Comparison of ENCODE assay signal across 26 cellular contexts in the genomic region with DNA sequence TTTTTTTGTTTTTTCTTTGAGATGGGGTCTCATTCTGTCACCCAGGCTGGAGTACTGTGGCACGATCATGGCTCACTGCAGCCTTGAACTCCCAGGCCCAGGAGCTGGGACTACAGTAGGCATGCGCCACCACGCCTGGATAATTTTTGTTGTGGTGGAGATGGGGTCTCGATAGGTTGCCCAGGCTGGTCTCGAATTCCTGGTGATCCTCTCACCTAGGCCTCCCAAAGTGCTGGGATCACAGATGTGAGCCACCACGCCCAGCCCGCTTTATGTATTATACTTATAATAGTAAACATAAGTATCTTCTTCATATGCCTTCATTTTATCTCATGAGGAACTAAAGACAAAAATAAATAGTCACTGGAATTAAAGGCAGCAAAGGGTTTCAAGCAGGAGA.
"Had no signal": no experiment of that assay in that cellular context is flagged by ENCODE, and none has a peak within 500 bp of the region (broad histone marks: within the 10 kb centered on the region; RNA-seq: fewer than 3 reads in every experiment).

No MANE protein-coding gene starts in this region.

- DNase-seq: hippocampal formation; left colon; lower lobe of right lung; mammary epithelial cell; mesenchymal stem cell; naive thymus-derived CD8-positive, alpha-beta T cell; occipital lobe; stimulated activated CD4-positive, alpha-beta T cell treated with anti-CD3 and anti-CD28 coated beads, Interleukin-4, amount 100 ng/mL, for 24 hours; stimulated activated naive CD4-positive, alpha-beta T cell; tibial artery; trophoblast cell; uterus had no signal

- H3K4me3 ChIP-seq: left lung, lower lobe of right lung, neural progenitor cell, right atrium auricular region, right lobe of liver, skin epidermis, suprapubic skin, thoracic aorta, tibial artery, uterus had no signal

- H3K36me3 ChIP-seq: neural progenitor cell, neutrophil, uterus had no signal

- H3K4me3 Mint-ChIP-seq: naive thymus-derived CD8-positive, alpha-beta T cell; nephron; stimulated activated effector memory CD8-positive, alpha-beta T cell treated with anti-CD3 and anti-CD28 coated beads, Interleukin-12 subunit alpha, Interleukin-12 subunit beta, amount 100 ng/mL, for 72 hours; stimulated activated naive CD8-positive, alpha-beta T cell treated with anti-CD3 and anti-CD28 coated beads, Interleukin-15, Interleukin-2, amounts not matched to agents 100 ng/mL and 50 ng/mL, for 24 hours had no signal

- H3K27me3 ChIP-seq: left lung, neural progenitor cell, neutrophil, right atrium auricular region, right lobe of liver, suprapubic skin, tibial artery, uterus had no signal

- H3K36me3 Mint-ChIP-seq: stimulated activated effector memory CD8-positive, alpha-beta T cell treated with anti-CD3 and anti-CD28 coated beads, Interleukin-12 subunit alpha, Interleukin-12 subunit beta, amount 100 ng/mL, for 72 hours had no signal

- H3K27ac Mint-ChIP-seq: nephron; neural progenitor cell; stimulated activated effector memory CD8-positive, alpha-beta T cell treated with anti-CD3 and anti-CD28 coated beads, Interleukin-12 subunit alpha, Interleukin-12 subunit beta, amount 100 ng/mL, for 72 hours; stimulated activated naive CD8-positive, alpha-beta T cell treated with anti-CD3 and anti-CD28 coated beads, Interleukin-15, Interleukin-2, amounts not matched to agents 100 ng/mL and 50 ng/mL, for 24 hours had no signal

- FAIRE-seq: keratinocyte had no signal

- H3K27ac ChIP-seq: left lung, lower lobe of right lung, neural progenitor cell, neutrophil, parathyroid adenoma, right atrium auricular region, right lobe of liver, skin epidermis, suprapubic skin, thoracic aorta, tibial artery, uterus had no signal

- H3K4me1 Mint-ChIP-seq: nephron; neural progenitor cell; stimulated activated effector memory CD8-positive, alpha-beta T cell treated with anti-CD3 and anti-CD28 coated beads, Interleukin-12 subunit alpha, Interleukin-12 subunit beta, amount 100 ng/mL, for 72 hours had no signal

- H3K9ac ChIP-seq: neural progenitor cell, parathyroid adenoma had no signal

- H3K4me1 ChIP-seq: left lung, lower lobe of right lung, neural progenitor cell, parathyroid adenoma, right atrium auricular region, right lobe of liver, suprapubic skin, tibial artery, uterus had no signal

- H3K9me3 Mint-ChIP-seq: naive thymus-derived CD8-positive, alpha-beta T cell; nephron; neural progenitor cell; stimulated activated effector memory CD8-positive, alpha-beta T cell treated with anti-CD3 and anti-CD28 coated beads, Interleukin-12 subunit alpha, Interleukin-12 subunit beta, amount 100 ng/mL, for 72 hours; stimulated activated naive CD8-positive, alpha-beta T cell treated with anti-CD3 and anti-CD28 coated beads, Interleukin-15, Interleukin-2, amounts not matched to agents 100 ng/mL and 50 ng/mL, for 24 hours had no signal

- H3K9me3 ChIP-seq: left lung, lower lobe of right lung, neutrophil, right atrium auricular region, right lobe of liver, suprapubic skin, thoracic aorta, tibial artery, uterus had no signal

- ATAC-seq: left colon; left lung; lower lobe of right lung; naive thymus-derived CD8-positive, alpha-beta T cell; stimulated activated effector memory CD8-positive, alpha-beta T cell treated with anti-CD3 and anti-CD28 coated beads, Interleukin-12 subunit alpha, Interleukin-12 subunit beta, amount 100 ng/mL, for 72 hours had no signal

- H3K27me3 Mint-ChIP-seq: naive thymus-derived CD8-positive, alpha-beta T cell; progenitor cell of endocrine pancreas; stimulated activated naive CD8-positive, alpha-beta T cell treated with anti-CD3 and anti-CD28 coated beads, Interleukin-15, Interleukin-2, amounts not matched to agents 100 ng/mL and 50 ng/mL, for 24 hours had no signal
